Comparison of ENCODE assay signal across 8 cellular contexts in the genomic region with DNA sequence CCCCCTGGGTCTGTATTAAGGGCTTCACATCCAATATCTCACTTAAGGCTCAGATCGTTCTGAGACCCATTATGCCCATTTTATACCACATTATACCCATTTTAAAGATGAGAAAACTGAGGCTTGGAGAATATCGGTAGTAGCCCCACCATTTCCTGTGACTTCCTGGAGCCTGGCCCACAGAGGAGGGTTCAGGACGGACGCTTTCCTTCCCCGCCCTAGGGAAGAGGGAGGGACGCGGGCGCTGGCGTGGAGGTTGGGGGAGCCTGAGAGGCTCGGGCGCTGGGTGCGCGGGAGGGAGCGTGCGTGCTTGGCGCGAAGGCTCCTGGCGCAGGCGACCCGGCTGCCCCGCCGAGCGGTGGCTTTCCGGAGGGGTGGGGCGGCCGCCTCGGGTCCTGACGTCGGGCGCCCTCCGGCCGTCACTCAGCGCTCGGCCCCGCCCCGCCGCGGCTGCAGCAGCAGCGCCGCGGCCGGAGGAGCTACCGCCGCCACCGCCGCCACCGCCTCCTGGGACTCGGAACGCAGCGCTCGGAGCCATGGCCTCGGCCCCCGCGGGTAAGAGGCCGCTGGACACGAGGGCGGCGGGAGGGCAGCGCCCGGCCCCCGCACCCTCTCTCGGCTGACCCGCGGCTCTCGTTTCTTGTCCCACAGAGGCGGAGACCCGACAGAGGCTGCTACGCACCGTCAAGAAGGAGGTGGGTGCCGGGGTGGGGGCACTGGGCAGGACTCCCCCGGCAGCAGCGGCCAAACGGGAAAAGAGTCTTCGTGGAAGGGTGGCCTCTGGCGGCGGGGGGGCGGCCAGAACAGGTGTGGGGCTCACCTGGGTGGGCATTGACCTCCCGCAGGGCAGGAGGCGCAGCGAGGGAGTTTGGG. TPM values are rescaled to one million over a fixed set of nuclear protein-coding genes. Genes with fewer than 3 reads are reported as not detected.
DNase-seq lines count a peak whose midpoint lies in the region; ATAC-seq and TF ChIP-seq lines count a peak whose summit lies in the region.

SGSM1 (plus strand) TSS at position 422 of the 873 bp plus-strand sequence; CDS start at position 537, 115 bp downstream.

- H3K4me1 ChIP-seq in OCI-LY3 (ENCODE audit: low read length) (peaks cover 7% of the 10 kb centered on the region), esophagus (ENCODE audit: control insufficient read depth in 2 of 2, insufficient read depth in 2 of 2, low read length in 1 of 2) (peaks cover 2 to 7% of the 10 kb centered on the region in 2 donors), mucosa of stomach (ENCODE audit: control insufficient read depth, insufficient read depth, low read length) (peaks cover 38% of the 10 kb centered on the region)

- H2AFZ ChIP-seq in OCI-LY3 (ENCODE audit: low read depth, low read length): peak within 1 kb of the TSS; percentile 96

- peak; percentile 75 for DNase-seq in DMS153 (lab: John Stamatoyannopoulos, UW)
- DNase-seq in activated T-cell treated with anti-CD3 and anti-CD28 coated beads, Interleukin-2, amount 50 U/mL, for 1 hour: peak; percentile 79
- DNase-seq in stimulated activated CD8-positive, alpha-beta memory T cell treated with anti-CD3 and anti-CD28 coated beads, Interleukin-4, amount 100 ng/mL, for 4 hours (ENCODE audit: low read depth in 2 of 2, low spot score in 1 of 2): peak; percentile 15 to 35

- peak within 1 kb of the TSS; percentile 87 for H3K4me3 ChIP-seq in OCI-LY3 (ENCODE audit: low read length)
- H3K4me3 ChIP-seq in esophagus (ENCODE audit: low read depth in 1 of 2, low read length in 2 of 2): peak within 1 kb of the TSS; percentile 52 to 55
- peak within 1 kb of the TSS; percentile 22 for H3K4me3 ChIP-seq in mucosa of stomach (ENCODE audit: low read length)

- no peaks in the 10 kb centered on the region for H4K20me1 ChIP-seq in OCI-LY3 (ENCODE audit: insufficient read depth, low read length)

- 2% methylated on average over 68 to 80 of the region's 80 CpGs for WGBS in esophagus, 2 donors

- H3K4me2 ChIP-seq in OCI-LY3 (ENCODE audit: low read length): peak within 1 kb of the TSS; percentile 93

- no peaks in the 10 kb centered on the region for H3K9me3 ChIP-seq in OCI-LY3 (ENCODE audit: insufficient read depth, low read length)
- no peaks in the 10 kb centered on the region for H3K9me3 ChIP-seq in esophagus (ENCODE audit: control insufficient read depth in 2 of 2, insufficient read depth in 1 of 2, low read depth in 1 of 2, low read length in 1 of 2)
- H3K9me3 ChIP-seq in mucosa of stomach (ENCODE audit: control insufficient read depth, low read length): no peaks in the 10 kb centered on the region

- no peaks in the 10 kb centered on the region for H3K36me3 ChIP-seq in OCI-LY3 (replicated peaks; ENCODE audit: low read depth, low read length)
- no peaks in the 10 kb centered on the region for H3K36me3 ChIP-seq in esophagus (ENCODE audit: control insufficient read depth in 2 of 2, insufficient read depth in 2 of 2, low read length in 1 of 2)
- H3K36me3 ChIP-seq in mucosa of stomach (ENCODE audit: control insufficient read depth, insufficient read depth, low read length): no peaks in the 10 kb centered on the region

- H3K27ac ChIP-seq in OCI-LY3 (ENCODE audit: low read length) (no peak within 1 kb of the TSS), esophagus (ENCODE audit: low read depth in 2 of 2, low read length in 1 of 2) (peak within 1 kb of the TSS in 1 of 2 donors; percentile 54)

- H3K9ac ChIP-seq in OCI-LY3 (ENCODE audit: low read length): peak within 1 kb of the TSS; percentile 77
- peak within 1 kb of the TSS; percentile 75 for H3K9ac ChIP-seq in mucosa of stomach (ENCODE audit: low read length)

- no peaks in the 10 kb centered on the region for H3K79me2 ChIP-seq in OCI-LY3 (ENCODE audit: low read length)

- TF ChIP-seq CTCF in OCI-LY3 (IDR thresholded peaks at IDR 0.05; ENCODE audit: low read depth, low read length): no peak

- ATAC-seq in HG03432 (IDR thresholded peaks at IDR 0.05; ENCODE audit: unreplicated experiment) (peak; percentile 68), GM18873 (IDR thresholded peaks at IDR 0.05; ENCODE audit: low FRiP score, unreplicated experiment) (no peak)

- H3K27me3 ChIP-seq in OCI-LY3 (ENCODE audit: low read depth, low read length) (peaks cover 17% of the 10 kb centered on the region; the same call in 1 of the 2 replicates), esophagus (ENCODE audit: control insufficient read depth in 1 of 2, insufficient read depth in 2 of 2, low read length in 2 of 2) (no peaks in the 10 kb centered on the region), mucosa of stomach (ENCODE audit: control insufficient read depth, insufficient read depth, low read length) (no peaks in the 10 kb centered on the region)

RNA-seq across cellular contexts. Expression of gene SGSM1, which starts in this region (rescaled TPM):
- polyA plus RNA-seq in esophagus: under 1 TPM; 0.14 to 0.16 TPM

Comparison
In these comparisons a context has a peak if more than half of its experiments do, and no peak if none do; other contexts are left out.
1. DNase-seq: peak in every context shown above with its lines; median percentile 79 in activated T-cell treated with anti-CD3 and anti-CD28 coated beads, Interleukin-2, amount 50 U/mL, for 1 hour; 75 in DMS153; 25 in stimulated activated CD8-positive, alpha-beta memory T cell treated with anti-CD3 and anti-CD28 coated beads, Interleukin-4, amount 100 ng/mL, for 4 hours.
2. H3K4me3 ChIP-seq: peak in every context shown above with its lines; median percentile 87 in OCI-LY3; 54 in esophagus; 22 in mucosa of stomach.